ENCODE assay signal across 15 cellular contexts in the genomic region with DNA sequence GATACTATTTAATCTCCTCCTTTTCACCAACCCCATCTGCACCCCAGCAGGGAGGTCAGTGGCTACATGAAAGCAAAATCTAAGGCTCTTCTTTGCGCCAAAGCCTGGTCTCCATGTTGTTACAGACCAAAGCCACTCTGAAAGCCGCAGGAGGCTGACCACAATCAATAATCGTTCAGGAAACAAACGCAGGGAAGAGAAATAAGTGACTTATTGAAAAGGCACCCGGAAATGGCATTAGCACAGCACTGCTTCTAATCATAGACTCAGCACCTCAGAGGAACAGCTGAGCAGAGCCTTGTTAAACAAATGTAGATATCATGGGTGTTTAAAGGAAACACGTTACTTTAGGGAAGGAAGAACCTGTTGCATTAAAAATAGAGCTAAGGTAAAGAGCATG.
DNase-seq lines count a peak whose midpoint lies in the region; ATAC-seq and TF ChIP-seq lines count a peak whose summit lies in the region.
"Had no signal": no experiment of that assay in that cellular context is flagged by ENCODE, and none has a peak within 500 bp of the region (broad histone marks: within the 10 kb centered on the region; RNA-seq: fewer than 3 reads in every experiment).

No MANE protein-coding gene starts in this region.

- WGBS in mesodermal cell (ENCODE audit: insufficient coverage in 2 of 2), 2 experiments: 31 to 61% methylated on average over 5 of the region's 6 CpGs

- H3K4me1 ChIP-seq in KMS-11 (ENCODE audit: low read depth, poor library complexity, severe bottlenecking) (peaks cover 18% of the 10 kb centered on the region), mesodermal cell (ENCODE audit: control insufficient read depth, insufficient read depth, low read length, poor library complexity, severe bottlenecking) (peaks cover 22% of the 10 kb centered on the region)
- H3K4me1 ChIP-seq: colonic mucosa, left lung, sigmoid colon had no signal

- H3K27ac ChIP-seq in KMS-11 (peak overlapping the region; percentile 21; the same call in 1 of the 2 replicates), mesodermal cell (ENCODE audit: low read depth, low read length, severe bottlenecking) (peak overlapping the region; percentile 86), coronary artery (no peak overlapping the region)
- H3K27ac ChIP-seq: C4-2B, colonic mucosa, left lung, sigmoid colon had no signal

- no peaks in the 10 kb centered on the region for H3K36me3 ChIP-seq in KMS-11 (ENCODE audit: insufficient read depth)
- no peaks in the 10 kb centered on the region for H3K36me3 ChIP-seq in mesodermal cell (ENCODE audit: control insufficient read depth, insufficient read depth, low read length)
- H3K36me3 ChIP-seq: colonic mucosa, left lung, sigmoid colon had no signal

- H3K4me3 ChIP-seq in KMS-11 (IDR thresholded peaks at IDR 0.05; ENCODE audit: insufficient read depth, low read depth, low read length): no peak overlapping the region
- no peak overlapping the region for H3K4me3 ChIP-seq in mesodermal cell (ENCODE audit: extremely low read depth, insufficient read depth, low read length, poor library complexity, severe bottlenecking)
- no peak overlapping the region for H3K4me3 ChIP-seq in coronary artery
- H3K4me3 ChIP-seq: colonic mucosa, left lung, sigmoid colon had no signal

- no peak overlapping the region for H3K9ac ChIP-seq in KMS-11

- H3K9me3 ChIP-seq in mesodermal cell (ENCODE audit: control insufficient read depth, low read length): no peaks in the 10 kb centered on the region
- H3K9me3 ChIP-seq: colonic mucosa, left lung, sigmoid colon had no signal

- ATAC-seq in GM18519 (IDR thresholded peaks at IDR 0.05; ENCODE audit: low FRiP score, unreplicated experiment) (no peak), HG03095 (IDR thresholded peaks at IDR 0.05; ENCODE audit: unreplicated experiment) (no peak), GM21825 (IDR thresholded peaks at IDR 0.05; ENCODE audit: unreplicated experiment) (no peak)
- ATAC-seq: left lung had no signal

- DNase-seq in DMS79 treated with DMSO at 0.1 percent for 48 hours (lab: John Stamatoyannopoulos, UW) (peak; percentile 61), NCI-H774 (lab: John Stamatoyannopoulos, UW) (peak; percentile 40), coronary artery (ENCODE audit: low spot score) (no peak)
- DNase-seq: activated CD4-positive, alpha-beta T cell treated with anti-CD3 and anti-CD28 coated beads for 1 hour; activated T-cell treated with anti-CD3 and anti-CD28 coated beads, Interleukin-2, amount 50 U/mL, for 1 hour; colonic mucosa; left lung; NCI-H1105 treated with DMSO at 0.1 percent for 48 hours; sigmoid colon had no signal

- TF ChIP-seq CTCF in KMS-11 (conservative IDR thresholded peaks at IDR 0.05; ENCODE audit: low read depth, low read length) (no peak), coronary artery (IDR thresholded peaks at IDR 0.05) (no peak)

- H4K20me1 ChIP-seq in KMS-11 (ENCODE audit: insufficient read depth): no peaks in the 10 kb centered on the region

- no peaks in the 10 kb centered on the region for H3K27me3 ChIP-seq in KMS-11 (ENCODE audit: insufficient read depth, low read depth)
- H3K27me3 ChIP-seq: colonic mucosa, left lung had no signal

- peak overlapping the region; percentile 52 for H3K4me2 ChIP-seq in KMS-11

- peak overlapping the region; percentile 21; the same call in 1 of the 2 replicates for H2AFZ ChIP-seq in KMS-11 (ENCODE audit: low read depth)

- no peaks in the 10 kb centered on the region for H3K79me2 ChIP-seq in KMS-11 (ENCODE audit: insufficient read depth, low read depth)

Comparison
In these comparisons a context has a peak if more than half of its experiments do, and no peak if none do; other contexts are left out.
1. H3K27ac ChIP-seq: peak in KMS-11 (single experiment) and mesodermal cell (single experiment); none in coronary artery (0 of 2).